Comparison of ENCODE assay signal across 8 cellular contexts in the genomic region with DNA sequence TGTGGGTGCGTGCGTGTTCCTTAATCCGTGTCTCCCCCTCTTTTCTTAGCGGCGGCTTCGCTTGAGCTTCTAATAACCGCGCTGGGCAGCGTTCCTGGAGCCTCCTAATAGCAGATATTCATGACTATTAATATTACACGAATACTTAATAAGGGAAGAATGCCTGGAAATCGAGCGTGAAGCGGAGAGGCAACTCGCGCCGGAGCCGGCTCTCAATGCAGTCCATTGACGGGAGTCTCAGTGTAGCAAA. TPM values are rescaled to one million over a fixed set of nuclear protein-coding genes. Genes with fewer than 3 reads are reported as not detected.
A peak's percentile ranks its signal among the peaks of the same experiment; 100 is the strongest.
DNase-seq lines count a peak whose midpoint lies in the region; ATAC-seq and TF ChIP-seq lines count a peak whose summit lies in the region.

No MANE protein-coding gene starts in this region.

- peaks cover 22% of the 10 kb centered on the region for H3K4me1 Mint-ChIP-seq in activated CD8-positive, alpha-beta memory T cell treated with anti-CD3 and anti-CD28 coated beads, Interleukin-2, amount 10 ng/mL, durations not matched to agents 7 days and 5 days

- no peak for TF ChIP-seq CTCF in VCaP (conservative IDR thresholded peaks at IDR 0.05)

- H3K27ac ChIP-seq in VCaP: peak overlapping the region; percentile 87

- peak overlapping the region; percentile 88 for H3K4me3 Mint-ChIP-seq in activated CD8-positive, alpha-beta memory T cell treated with anti-CD3 and anti-CD28 coated beads, Interleukin-2, amount 10 ng/mL, durations not matched to agents 7 days and 5 days

- H3K4me3 ChIP-seq in skeletal muscle cell (ENCODE audit: low read depth, low read length): peak overlapping the region; percentile 66

- peaks cover 7% of the 10 kb centered on the region for H3K36me3 Mint-ChIP-seq in activated CD8-positive, alpha-beta memory T cell treated with anti-CD3 and anti-CD28 coated beads, Interleukin-2, amount 10 ng/mL, durations not matched to agents 7 days and 5 days

- peak; percentile 12 for ATAC-seq in activated CD8-positive, alpha-beta memory T cell treated with anti-CD3 and anti-CD28 coated beads, Interleukin-2, amount 10 ng/mL, durations not matched to agents 7 days and 5 days
- no peak for ATAC-seq in HG03571 (IDR thresholded peaks at IDR 0.05; ENCODE audit: unreplicated experiment)

- H3K9me3 Mint-ChIP-seq in activated CD8-positive, alpha-beta memory T cell treated with anti-CD3 and anti-CD28 coated beads, Interleukin-2, amount 10 ng/mL, durations not matched to agents 7 days and 5 days (ENCODE audit: low read depth): no peaks in the 10 kb centered on the region

- CTCF ChIA-PET in activated CD8-positive, alpha-beta memory T cell treated with anti-CD3 and anti-CD28 coated beads, Interleukin-2, amount 10 ng/mL, durations not matched to agents 7 days and 5 days (lab: Charles Lee): interaction anchor here (2.0 kb wide), 1 partner anchor 17 kb away, joined by 7 read pairs; no protein-coding TSS in a partner anchor

- H3K27me3 Mint-ChIP-seq in activated CD8-positive, alpha-beta memory T cell treated with anti-CD3 and anti-CD28 coated beads, Interleukin-2, amount 10 ng/mL, durations not matched to agents 7 days and 5 days: peaks cover 94% of the 10 kb centered on the region

- DNase-seq in activated CD8-positive, alpha-beta memory T cell treated with anti-CD3 and anti-CD28 coated beads, Interleukin-2, amount 10 ng/mL, durations not matched to agents 7 days and 5 days: no peak
- no peak for DNase-seq in activated CD8-positive, alpha-beta memory T cell treated with anti-CD3 and anti-CD28 coated beads, Interleukin-2, amount 50 U/mL, for 48 hours
- DNase-seq in globus pallidus (ENCODE audit: low spot score) (peak; percentile 44), skeletal muscle cell (ENCODE audit: low read depth) (no peak), DMS 273 (lab: John Stamatoyannopoulos, UW; ENCODE audit: unreplicated experiment) (no peak), kidney tubule cell (ENCODE audit: low spot score) (no peak)

- H3K27ac Mint-ChIP-seq in activated CD8-positive, alpha-beta memory T cell treated with anti-CD3 and anti-CD28 coated beads, Interleukin-2, amount 10 ng/mL, durations not matched to agents 7 days and 5 days: peak overlapping the region; percentile 76

RNA-seq across cellular contexts. Expression of a gene that starts 3.0 kb away (rescaled TPM):
- under 1 TPM; 0.18 to 0.21 TPM for total RNA-seq in activated CD8-positive, alpha-beta memory T cell treated with anti-CD3 and anti-CD28 coated beads, Interleukin-2, amount 10 ng/mL, durations not matched to agents 7 days and 5 days
